Comparison of ENCODE assay signal across 16 cellular contexts in the genomic region with DNA sequence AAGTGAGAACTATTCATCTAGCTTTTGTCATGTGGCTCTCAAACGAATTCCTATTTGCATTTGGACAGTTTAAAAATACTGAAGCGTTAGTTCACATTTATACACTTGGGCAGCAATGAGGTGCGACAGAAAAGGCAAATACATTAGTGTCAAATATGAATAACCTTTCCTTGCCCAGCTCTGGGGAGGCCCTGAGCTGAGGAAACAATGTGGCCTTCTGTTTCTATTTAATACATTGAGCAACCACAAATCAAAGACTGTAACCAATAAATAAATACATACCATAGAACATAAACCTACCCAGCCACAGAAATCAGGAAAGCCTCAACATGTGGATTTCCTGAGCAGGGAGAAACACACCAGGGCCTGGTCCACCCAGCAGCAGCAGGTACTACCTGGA.
"Had no signal": no experiment of that assay in that cellular context is flagged by ENCODE, and none has a peak within 500 bp of the region (broad histone marks: within the 10 kb centered on the region; RNA-seq: fewer than 3 reads in every experiment).

No MANE protein-coding gene starts in this region.

- ATAC-seq: gastrocnemius medialis, left cardiac atrium, left ventricle myocardium superior, right cardiac atrium had no signal

- H3K36me3 Mint-ChIP-seq: naive B cell had no signal

- H3K27me3 Mint-ChIP-seq: naive B cell had no signal

- H3K4me2 ChIP-seq: smooth muscle cell had no signal

- DNase-seq: effector CD8-positive, alpha-beta T cell; gastrocnemius medialis; kidney; left cardiac atrium; left ventricle myocardium superior; mesenchymal stem cell; naive B cell; right cardiac atrium; stimulated activated CD4-positive, alpha-beta T cell treated with anti-CD3 and anti-CD28 coated beads, Interleukin-2, amount 100 ng/mL, for 48 hours; stimulated activated naive CD4-positive, alpha-beta T cell treated with Interleukin-2 at 50 U/mL for 16 hours; trophoblast cell had no signal

- H3K27ac ChIP-seq: coronary artery, gastrocnemius medialis, neutrophil had no signal

- H3K27ac Mint-ChIP-seq: naive B cell, nephron had no signal

- H3K4me1 Mint-ChIP-seq: naive B cell had no signal

- H3K27me3 ChIP-seq: gastrocnemius medialis, neutrophil had no signal

- H3K4me3 ChIP-seq: coronary artery, gastrocnemius medialis, lung, smooth muscle cell had no signal

- H3K9me3 ChIP-seq: gastrocnemius medialis, neutrophil had no signal

- H3K4me3 Mint-ChIP-seq: naive B cell, nephron had no signal

- H3K36me3 ChIP-seq: gastrocnemius medialis, neutrophil had no signal
